2 cellular contexts compared by ENCODE assay signal in the genomic region with DNA sequence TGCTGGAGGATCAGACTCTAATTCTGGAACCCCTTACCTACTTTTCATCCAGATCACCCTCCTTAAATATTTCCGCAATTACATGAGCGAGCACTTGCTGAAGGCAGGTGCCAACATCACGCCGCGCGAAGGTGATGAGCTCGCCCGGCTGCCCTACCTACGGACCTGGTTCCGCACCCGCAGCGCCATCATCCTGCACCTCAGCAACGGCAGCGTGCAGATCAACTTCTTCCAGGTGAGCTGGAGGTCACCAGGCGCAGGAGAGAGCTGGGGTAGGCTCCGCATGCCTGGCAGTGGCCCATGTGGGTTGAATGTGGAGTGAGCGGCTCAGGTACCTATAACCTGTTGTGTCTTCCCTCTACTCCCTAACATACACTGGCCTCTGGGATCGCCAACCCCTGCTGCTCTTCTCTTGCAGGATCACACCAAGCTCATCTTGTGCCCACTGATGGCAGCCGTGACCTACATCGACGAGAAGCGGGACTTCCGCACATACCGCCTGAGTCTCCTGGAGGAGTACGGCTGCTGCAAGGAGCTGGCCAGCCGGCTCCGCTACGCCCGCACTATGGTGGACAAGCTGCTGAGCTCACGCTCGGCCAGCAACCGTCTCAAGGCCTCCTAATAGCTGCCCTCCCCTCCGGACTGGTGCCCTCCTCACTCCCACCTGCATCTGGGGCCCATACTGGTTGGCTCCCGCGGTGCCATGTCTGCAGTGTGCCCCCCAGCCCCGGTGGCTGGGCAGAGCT.
TF ChIP-seq lines count a peak whose summit lies in the region.

No MANE protein-coding gene starts in this region.

TF ChIP-seq in HepG2, 621 proteins besides CTCF, POLR2A, EP300 and RAD21:
- peak; percentile 73 for TF ChIP-seq AGO2 (optimal IDR thresholded peaks at IDR 0.05; ENCODE audit: low read depth, low read length)
- TF ChIP-seq, protein P1, sequence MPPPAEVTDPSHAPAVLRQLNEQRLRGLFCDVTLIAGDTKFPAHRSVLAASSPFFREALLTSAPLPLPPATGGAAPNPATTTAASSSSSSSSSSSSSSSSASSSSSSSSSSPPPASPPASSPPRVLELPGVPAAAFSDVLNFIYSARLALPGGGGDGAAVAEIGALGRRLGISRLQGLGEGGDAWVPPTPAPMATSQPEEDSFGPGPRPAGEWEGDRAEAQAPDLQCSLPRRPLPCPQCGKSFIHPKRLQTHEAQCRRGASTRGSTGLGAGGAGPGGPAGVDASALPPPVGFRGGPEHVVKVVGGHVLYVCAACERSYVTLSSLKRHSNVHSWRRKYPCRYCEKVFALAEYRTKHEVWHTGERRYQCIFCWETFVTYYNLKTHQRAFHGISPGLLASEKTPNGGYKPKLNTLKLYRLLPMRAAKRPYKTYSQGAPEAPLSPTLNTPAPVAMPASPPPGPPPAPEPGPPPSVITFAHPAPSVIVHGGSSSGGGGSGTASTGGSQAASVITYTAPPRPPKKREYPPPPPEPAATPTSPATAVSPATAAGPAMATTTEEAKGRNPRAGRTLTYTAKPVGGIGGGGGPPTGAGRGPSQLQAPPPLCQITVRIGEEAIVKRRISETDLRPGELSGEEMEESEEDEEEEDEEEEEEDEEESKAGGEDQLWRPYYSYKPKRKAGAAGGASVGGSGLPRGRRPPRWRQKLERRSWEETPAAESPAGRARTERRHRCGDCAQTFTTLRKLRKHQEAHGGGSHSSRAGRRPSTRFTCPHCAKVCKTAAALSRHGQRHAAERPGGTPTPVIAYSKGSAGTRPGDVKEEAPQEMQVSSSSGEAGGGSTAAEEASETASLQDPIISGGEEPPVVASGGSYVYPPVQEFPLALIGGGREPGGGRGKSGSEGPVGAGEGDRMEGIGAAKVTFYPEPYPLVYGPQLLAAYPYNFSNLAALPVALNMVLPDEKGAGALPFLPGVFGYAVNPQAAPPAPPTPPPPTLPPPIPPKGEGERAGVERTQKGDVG (CRISPR knock-in tag; IDR thresholded peaks at IDR 0.05; ENCODE audit: borderline replicate concordance), result 0 out of 2 replicates have a peak, but pooled peaks have one; percentile 18
- TF ChIP-seq, protein P2, sequence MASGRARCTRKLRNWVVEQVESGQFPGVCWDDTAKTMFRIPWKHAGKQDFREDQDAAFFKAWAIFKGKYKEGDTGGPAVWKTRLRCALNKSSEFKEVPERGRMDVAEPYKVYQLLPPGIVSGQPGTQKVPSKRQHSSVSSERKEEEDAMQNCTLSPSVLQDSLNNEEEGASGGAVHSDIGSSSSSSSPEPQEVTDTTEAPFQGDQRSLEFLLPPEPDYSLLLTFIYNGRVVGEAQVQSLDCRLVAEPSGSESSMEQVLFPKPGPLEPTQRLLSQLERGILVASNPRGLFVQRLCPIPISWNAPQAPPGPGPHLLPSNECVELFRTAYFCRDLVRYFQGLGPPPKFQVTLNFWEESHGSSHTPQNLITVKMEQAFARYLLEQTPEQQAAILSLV (CRISPR knock-in tag; IDR thresholded peaks at IDR 0.05; ENCODE audit: borderline replicate concordance), result peak; percentile 38; the same call in 1 of the 2 replicates
- TF ChIP-seq DNMT1 (CRISPR knock-in tag; IDR thresholded peaks at IDR 0.05), result 0 out of 2 replicates have a peak, but pooled peaks have one; percentile 34
- TF ChIP-seq HNRNPL (IDR thresholded peaks at IDR 0.05; ENCODE audit: low read depth, low read length), result peak; percentile 42; the same call in 1 of the 2 replicates
- TF ChIP-seq ZBTB38 (CRISPR knock-in tag; IDR thresholded peaks at IDR 0.05), result peak; percentile 44; the same call in 1 of the 2 replicates
- no peak for TF ChIP-seq SMARCE1 (IDR thresholded peaks at IDR 0.05; ENCODE audit: borderline replicate concordance)
- no peak for TF ChIP-seq KDM1A (CRISPR knock-in tag; IDR thresholded peaks at IDR 0.05)
- no peak for TF ChIP-seq NONO (IDR thresholded peaks at IDR 0.05)
- 0 out of 2 replicates have a peak, but pooled peaks have one; percentile 36 for TF ChIP-seq NONO (CRISPR knock-in tag; conservative IDR thresholded peaks at IDR 0.05)
- TF ChIP-seq MTA1 (CRISPR knock-in tag; IDR thresholded peaks at IDR 0.05; ENCODE audit: borderline replicate concordance), result 0 out of 2 replicates have a peak, but pooled peaks have one; percentile 30
- TF ChIP-seq AGO1 (IDR thresholded peaks at IDR 0.05; ENCODE audit: low read depth, low read length, poor library complexity, severe bottlenecking), result peak; percentile 21
- peak; percentile 62 for TF ChIP-seq RBFOX2 (IDR thresholded peaks at IDR 0.05; ENCODE audit: low read depth, low read length)
- TF ChIP-seq, protein P3, sequence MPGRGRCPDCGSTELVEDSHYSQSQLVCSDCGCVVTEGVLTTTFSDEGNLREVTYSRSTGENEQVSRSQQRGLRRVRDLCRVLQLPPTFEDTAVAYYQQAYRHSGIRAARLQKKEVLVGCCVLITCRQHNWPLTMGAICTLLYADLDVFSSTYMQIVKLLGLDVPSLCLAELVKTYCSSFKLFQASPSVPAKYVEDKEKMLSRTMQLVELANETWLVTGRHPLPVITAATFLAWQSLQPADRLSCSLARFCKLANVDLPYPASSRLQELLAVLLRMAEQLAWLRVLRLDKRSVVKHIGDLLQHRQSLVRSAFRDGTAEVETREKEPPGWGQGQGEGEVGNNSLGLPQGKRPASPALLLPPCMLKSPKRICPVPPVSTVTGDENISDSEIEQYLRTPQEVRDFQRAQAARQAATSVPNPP (CRISPR knock-in tag; IDR thresholded peaks at IDR 0.05), result no peak

TF ChIP-seq in endothelial cell of umbilical vein, 7 proteins besides CTCF, POLR2A, EP300 and RAD21:
- TF ChIP-seq EZH2 (IDR thresholded peaks at IDR 0.05; ENCODE audit: borderline replicate concordance, low read depth, low read length, severe bottlenecking), result no peak
- TF ChIP-seq GATA2 (IDR thresholded peaks at IDR 0.05; ENCODE audit: insufficient read depth, insufficient read length, low read depth, low read length), result no peak
- no peak for TF ChIP-seq POLR2AphosphoS5 (IDR thresholded peaks at IDR 0.05; ENCODE audit: insufficient read depth, low read depth, low read length)
- TF ChIP-seq, protein P4, sequence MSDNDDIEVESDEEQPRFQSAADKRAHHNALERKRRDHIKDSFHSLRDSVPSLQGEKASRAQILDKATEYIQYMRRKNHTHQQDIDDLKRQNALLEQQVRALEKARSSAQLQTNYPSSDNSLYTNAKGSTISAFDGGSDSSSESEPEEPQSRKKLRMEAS (IDR thresholded peaks at IDR 0.05; ENCODE audit: insufficient read depth, insufficient read length), result no peak
- TF ChIP-seq MYC (IDR thresholded peaks at IDR 0.05; ENCODE audit: low read depth, low read length), result no peak
- no peak for TF ChIP-seq JUN (IDR thresholded peaks at IDR 0.05; ENCODE audit: borderline replicate concordance, insufficient read depth, insufficient read length, low read depth)
- TF ChIP-seq FOS (IDR thresholded peaks at IDR 0.05; ENCODE audit: borderline replicate concordance, insufficient read depth, low read length), result no peak
